In the genomic region with DNA sequence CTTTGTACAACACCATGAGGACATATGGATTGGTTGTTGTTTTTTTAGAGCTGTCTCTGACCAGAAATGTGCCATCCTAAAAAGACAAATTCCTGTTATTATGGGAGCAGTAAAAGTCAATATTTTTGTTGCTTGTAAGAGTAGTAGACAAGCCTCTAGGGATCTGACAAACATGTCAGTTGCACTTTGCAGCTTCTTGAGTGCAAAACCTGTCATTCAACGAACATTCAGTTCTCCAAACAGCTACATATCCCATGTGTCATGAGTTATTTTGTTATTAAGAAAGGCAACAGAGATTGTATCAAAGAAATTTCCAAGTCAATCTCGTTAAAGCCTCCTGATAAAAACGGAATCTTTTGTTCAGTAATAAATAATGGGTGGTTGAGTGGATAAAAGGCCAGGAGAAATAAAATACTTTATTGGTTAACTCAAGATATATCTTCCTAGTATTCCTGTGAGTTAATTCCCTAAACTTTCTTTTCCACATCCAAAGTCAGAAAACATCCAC, we compare ENCODE assay signal across 1 cellular context.
A peak's percentile ranks its signal among the peaks of the same experiment; 100 is the strongest.
TF ChIP-seq lines count a peak whose summit lies in the region.

No MANE protein-coding gene starts in this region.

TF ChIP-seq in A549, 52 proteins besides CTCF, POLR2A, EP300 and RAD21 (continued from another document):
- no peak for TF ChIP-seq FOXS1 (CRISPR knock-in tag; IDR thresholded peaks at IDR 0.05)
- no peak for TF ChIP-seq ZNF302 (CRISPR knock-in tag; IDR thresholded peaks at IDR 0.05)
- TF ChIP-seq NR3C1 (IDR thresholded peaks at IDR 0.05): no peak
- peak; percentile 86; the same call in 1 of the 2 replicates for TF ChIP-seq CBX8 (IDR thresholded peaks at IDR 0.05)
- TF ChIP-seq, protein P1, sequence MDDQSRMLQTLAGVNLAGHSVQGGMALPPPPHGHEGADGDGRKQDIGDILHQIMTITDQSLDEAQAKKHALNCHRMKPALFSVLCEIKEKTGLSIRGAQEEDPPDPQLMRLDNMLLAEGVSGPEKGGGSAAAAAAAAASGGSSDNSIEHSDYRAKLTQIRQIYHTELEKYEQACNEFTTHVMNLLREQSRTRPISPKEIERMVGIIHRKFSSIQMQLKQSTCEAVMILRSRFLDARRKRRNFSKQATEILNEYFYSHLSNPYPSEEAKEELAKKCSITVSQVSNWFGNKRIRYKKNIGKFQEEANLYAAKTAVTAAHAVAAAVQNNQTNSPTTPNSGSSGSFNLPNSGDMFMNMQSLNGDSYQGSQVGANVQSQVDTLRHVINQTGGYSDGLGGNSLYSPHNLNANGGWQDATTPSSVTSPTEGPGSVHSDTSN (IDR thresholded peaks at IDR 0.05): no peak
- no peak for TF ChIP-seq ZC3H11A (IDR thresholded peaks at IDR 0.05)
